In the genomic region with DNA sequence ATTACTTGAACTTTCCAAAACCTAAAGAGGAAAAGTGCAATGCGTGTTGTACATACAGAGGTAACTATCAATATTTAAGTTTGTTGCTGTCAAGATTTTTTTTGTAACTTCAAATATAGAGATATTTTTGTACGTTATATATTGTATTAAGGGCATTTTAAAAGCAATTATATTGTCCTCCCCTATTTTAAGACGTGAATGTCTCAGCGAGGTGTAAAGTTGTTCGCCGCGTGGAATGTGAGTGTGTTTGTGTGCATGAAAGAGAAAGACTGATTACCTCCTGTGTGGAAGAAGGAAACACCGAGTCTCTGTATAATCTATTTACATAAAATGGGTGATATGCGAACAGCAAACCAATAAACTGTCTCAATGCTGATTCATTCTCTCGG, we compare ENCODE assay signal across 8 cellular contexts.
A peak's percentile ranks its signal among the peaks of the same experiment; 100 is the strongest.
DNase-seq lines count a peak whose midpoint lies in the region; ATAC-seq and TF ChIP-seq lines count a peak whose summit lies in the region.

No MANE protein-coding gene starts in this region.

- peak overlapping the region; percentile 84 for H3K9ac ChIP-seq in parathyroid adenoma

- H3K4me1 ChIP-seq in parathyroid adenoma, result peaks cover 8% of the 10 kb centered on the region

- no peaks in the 10 kb centered on the region for H3K9me3 ChIP-seq in parathyroid adenoma (ENCODE audit: control insufficient read depth, low read length)

- H3K79me2 ChIP-seq in parathyroid adenoma, result no peaks in the 10 kb centered on the region

- H2AFZ ChIP-seq in parathyroid adenoma, result peak overlapping the region; percentile 66

- no peaks in the 10 kb centered on the region for H3K27me3 ChIP-seq in parathyroid adenoma (ENCODE audit: control insufficient read depth, insufficient read depth, low read length)

- H3K4me3 ChIP-seq in GM12864 (ENCODE audit: low read depth, low read length), result peak overlapping the region; percentile 74
- peak overlapping the region; percentile 79 for H3K4me3 ChIP-seq in parathyroid adenoma (ENCODE audit: low read depth, low read length)

- ATAC-seq in HG02571 (IDR thresholded peaks at IDR 0.05; ENCODE audit: unreplicated experiment) (no peak), HG03039 (IDR thresholded peaks at IDR 0.05; ENCODE audit: unreplicated experiment) (no peak)

- H3K27ac ChIP-seq in epithelial cell of prostate (peak overlapping the region; percentile 99), parathyroid adenoma (peak overlapping the region; percentile 99)

- peak overlapping the region; percentile 94 for H3K4me2 ChIP-seq in parathyroid adenoma (ENCODE audit: low read length)

- no peaks in the 10 kb centered on the region for H3K36me3 ChIP-seq in parathyroid adenoma (ENCODE audit: control insufficient read depth, insufficient read depth, low read length)

- DNase-seq in GM12864 (ENCODE audit: low read depth) (no peak), NOMO-1 treated with DMSO at 0.1 percent for 48 hours (lab: John Stamatoyannopoulos, UW; ENCODE audit: unreplicated experiment) (peak; percentile 48), epithelial cell of prostate (ENCODE audit: low read depth, low spot score) (no peak), SIG-M5 treated with dmso at 0.1 percent for 504 hours (lab: John Stamatoyannopoulos, UW; ENCODE audit: unreplicated experiment) (no peak)
- no peak for DNase-seq in activated CD4-positive, alpha-beta T cell treated with anti-CD3 and anti-CD28 coated beads, Interleukin-2, amount 50 U/mL, for 1 hour

- TF ChIP-seq CTCF in GM12864 (IDR thresholded peaks at IDR 0.05; ENCODE audit: low read depth, low read length, missing control alignments), result no peak
- TF ChIP-seq CTCF in parathyroid adenoma (IDR thresholded peaks at IDR 0.05), result no peak
